In the genomic region with DNA sequence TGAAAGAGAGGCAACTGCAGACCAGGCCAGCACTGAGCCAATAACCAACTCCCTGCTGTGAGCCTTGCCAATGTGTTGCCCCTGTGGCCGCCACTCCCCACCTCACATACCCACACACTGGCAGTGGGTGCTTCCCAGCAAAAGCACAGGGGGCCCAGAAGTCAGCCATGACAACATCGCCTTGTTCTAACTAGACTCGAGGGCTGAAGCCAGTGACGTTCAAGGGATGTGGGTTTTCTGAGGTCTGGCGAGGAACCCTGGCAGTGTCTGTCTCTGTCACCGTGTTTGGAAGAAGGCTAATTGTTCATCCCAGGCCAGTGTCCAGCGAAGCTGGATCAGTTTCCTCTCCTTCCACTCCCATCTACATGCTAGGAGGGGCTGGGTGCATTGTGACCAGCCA, we compare ENCODE assay signal across 10 cellular contexts.
DNase-seq lines count a peak whose midpoint lies in the region; ATAC-seq and TF ChIP-seq lines count a peak whose summit lies in the region.
"Had no signal": no experiment of that assay in that cellular context is flagged by ENCODE, and none has a peak within 500 bp of the region (broad histone marks: within the 10 kb centered on the region; RNA-seq: fewer than 3 reads in every experiment).

No MANE protein-coding gene starts in this region.

- H3K27ac ChIP-seq in CD8-positive, alpha-beta T cell (ENCODE audit: low read depth, low read length), result peak overlapping the region; percentile 74
- no peak overlapping the region for H3K27ac ChIP-seq in PC-9
- no peak overlapping the region for H3K27ac ChIP-seq in gastrocnemius medialis
- no peak overlapping the region for H3K27ac ChIP-seq in OCI-LY7 (ENCODE audit: low read depth, low read length, poor library complexity, severe bottlenecking)

- H3K36me3 ChIP-seq in CD8-positive, alpha-beta T cell (ENCODE audit: insufficient read depth, low read length), result no peaks in the 10 kb centered on the region
- H3K36me3 ChIP-seq in PC-9 (ENCODE audit: low read depth) (no peaks in the 10 kb centered on the region), gastrocnemius medialis (no peaks in the 10 kb centered on the region), OCI-LY7 (ENCODE audit: insufficient read depth, low read length) (no peaks in the 10 kb centered on the region)

- BruUV-seq in PC-9 (replicated peaks; lab: Mats Ljungman, UMichigan) (no TSS peak), OCI-LY7 (replicated peaks; lab: Mats Ljungman, UMichigan) (no TSS peak)

- H3K4me3 Mint-ChIP-seq in CD8-positive, alpha-beta T cell, result peak overlapping the region; percentile 46
- H3K4me3 Mint-ChIP-seq in activated CD4-positive, alpha-beta T cell treated with anti-CD3 and anti-CD28 coated beads, Interleukin-2, amount 10 ng/mL, durations not matched to agents 7 days and 5 days, result no peak overlapping the region

- H3K4me3 ChIP-seq in CD8-positive, alpha-beta T cell (ENCODE audit: low read depth, low read length), result no peak overlapping the region
- H3K4me3 ChIP-seq in PC-9, result no peak overlapping the region
- H3K4me3 ChIP-seq in gastrocnemius medialis, result no peak overlapping the region
- H3K4me3 ChIP-seq in OCI-LY7 (ENCODE audit: low read depth, low read length, poor library complexity, severe bottlenecking), result no peak overlapping the region

- in situ Hi-C loops in KBM-7 (cut with MboI; ENCODE audit: low pct_unique_long_range_greater_than_20kb, low sequenced_read_pairs) (loop anchor here (25.0 kb wide), 1 partner anchor 179 kb away; no protein-coding TSS in a partner anchor), gastrocnemius medialis (cut with MboI; ENCODE audit: low sequenced_read_pairs in 4 of 4) (loop anchor here in 2 of 4 donors (10.0 kb wide), 1 partner anchor 357 kb away; no protein-coding TSS in a partner anchor)

- intact Hi-C loops in CD8-positive, alpha-beta T cell (cut with DNase I, micrococcal nuclease), result loop anchor here (2.0 to 10.0 kb wide), 6 partner anchors 27 to 1407 kb away; partner anchors contain the start of gene SLC38A2 (in 1 of the 2)
- intact Hi-C loops in PC-9 (cut with micrococcal nuclease; ENCODE audit: unreplicated experiment) (no loop called here), gastrocnemius medialis (cut with DNase I; ENCODE audit: low total_unique reads) (no loop called here), OCI-LY7 (cut with micrococcal nuclease; ENCODE audit: unreplicated experiment) (no loop called here)

- CTCF ChIA-PET in CD8-positive, alpha-beta T cell (lab: Charles Lee), result interaction anchor here (0.6 to 1.7 kb wide), 8 partner anchors 12 to 359 kb away, joined by 3 to 7 read pairs (median 4); partner anchors contain the start of genes AMIGO2 and PCED1B
- CTCF ChIA-PET in activated CD4-positive, alpha-beta T cell treated with anti-CD3 and anti-CD28 coated beads, Interleukin-2, amount 10 ng/mL, durations not matched to agents 7 days and 5 days (lab: Charles Lee), result interaction anchor here (1.1 to 3.6 kb wide), 5 partner anchors 11 to 172 kb away, joined by 3 to 11 read pairs (median 5); no protein-coding TSS in a partner anchor
- CTCF ChIA-PET in PC-9 (lab: Charles Lee), result no interaction called here
- CTCF ChIA-PET in OCI-LY7 (lab: Charles Lee; ENCODE audit: unreplicated experiment), result no interaction called here

- no peaks in the 10 kb centered on the region for H3K9me2 ChIP-seq in PC-9 (ENCODE audit: insufficient read depth)
- no peaks in the 10 kb centered on the region for H3K9me2 ChIP-seq in OCI-LY7 (ENCODE audit: insufficient read depth, low read length)

- H3K79me2 ChIP-seq in PC-9 (ENCODE audit: low read depth) (no peaks in the 10 kb centered on the region), OCI-LY7 (ENCODE audit: insufficient read depth, low read depth, low read length) (no peaks in the 10 kb centered on the region)

- peak overlapping the region; percentile 100 for H3K27ac Mint-ChIP-seq in CD8-positive, alpha-beta T cell
- peak overlapping the region; percentile 95 for H3K27ac Mint-ChIP-seq in activated CD4-positive, alpha-beta T cell treated with anti-CD3 and anti-CD28 coated beads, Interleukin-2, amount 10 ng/mL, durations not matched to agents 7 days and 5 days
- peak overlapping the region; percentile 100 for H3K27ac Mint-ChIP-seq in activated naive CD4-positive, alpha-beta T cell treated with anti-CD3 and anti-CD28 coated beads, Interleukin-2, amount 50 U/mL, for 72 hours

- H3K27me3 ChIP-seq in CD8-positive, alpha-beta T cell (ENCODE audit: insufficient read depth, low read length), result no peaks in the 10 kb centered on the region
- H3K27me3 ChIP-seq in PC-9 (ENCODE audit: insufficient read depth, low read depth) (no peaks in the 10 kb centered on the region), gastrocnemius medialis (no peaks in the 10 kb centered on the region)

- H4K20me1 ChIP-seq in PC-9 (ENCODE audit: insufficient read depth), result no peaks in the 10 kb centered on the region
- no peaks in the 10 kb centered on the region for H4K20me1 ChIP-seq in OCI-LY7 (ENCODE audit: insufficient read depth, low read length)

- H3K27me3 Mint-ChIP-seq in CD8-positive, alpha-beta T cell (ENCODE audit: low read depth), result no peaks in the 10 kb centered on the region
- H3K27me3 Mint-ChIP-seq in activated CD4-positive, alpha-beta T cell treated with anti-CD3 and anti-CD28 coated beads, Interleukin-2, amount 10 ng/mL, durations not matched to agents 7 days and 5 days, result no peaks in the 10 kb centered on the region

- H3K9me3 Mint-ChIP-seq in CD8-positive, alpha-beta T cell, result peaks cover 6% of the 10 kb centered on the region
- peaks cover 19% of the 10 kb centered on the region for H3K9me3 Mint-ChIP-seq in activated CD4-positive, alpha-beta T cell treated with anti-CD3 and anti-CD28 coated beads, Interleukin-2, amount 10 ng/mL, durations not matched to agents 7 days and 5 days
- H3K9me3 Mint-ChIP-seq in activated naive CD4-positive, alpha-beta T cell treated with anti-CD3 and anti-CD28 coated beads, Interleukin-2, amount 50 U/mL, for 72 hours, result peaks cover 4 to 14% of the 10 kb centered on the region in 2 donors

- no peaks in the 10 kb centered on the region for H3F3A ChIP-seq in PC-9 (ENCODE audit: insufficient read depth, low read depth)

- POLR2A ChIA-PET in CD8-positive, alpha-beta T cell (lab: Charles Lee), result interaction anchor here (0.8 to 1.4 kb wide), 4 partner anchors 10 to 179 kb away, joined by 3 to 4 read pairs (median 3); no protein-coding TSS in a partner anchor
- POLR2A ChIA-PET in activated CD4-positive, alpha-beta T cell treated with anti-CD3 and anti-CD28 coated beads, Interleukin-2, amount 10 ng/mL, durations not matched to agents 7 days and 5 days (lab: Charles Lee), result no interaction called here
- POLR2A ChIA-PET in PC-9 (lab: Charles Lee; ENCODE audit: unreplicated experiment), result no interaction called here
- POLR2A ChIA-PET in OCI-LY7 (lab: Charles Lee), result interaction anchor here (1.3 kb wide), 1 partner anchor 30 kb away, joined by 4 read pairs; no protein-coding TSS in a partner anchor

- H3K4me2 ChIP-seq in PC-9 (no peak overlapping the region), OCI-LY7 (ENCODE audit: low read length) (no peak overlapping the region)

- H3K9me3 ChIP-seq in CD8-positive, alpha-beta T cell (ENCODE audit: low read length), result no peaks in the 10 kb centered on the region
- H3K9me3 ChIP-seq in PC-9 (ENCODE audit: insufficient read depth, low read depth) (peaks cover 2% of the 10 kb centered on the region; the same call in 1 of the 2 replicates), gastrocnemius medialis (no peaks in the 10 kb centered on the region), OCI-LY7 (ENCODE audit: low read length) (no peaks in the 10 kb centered on the region)

- DNase-seq in CD8-positive, alpha-beta T cell, result peak; percentile 37 to 89 (median 63)
- DNase-seq in activated CD4-positive, alpha-beta T cell treated with anti-CD3 and anti-CD28 coated beads, Interleukin-2, amount 10 ng/mL, durations not matched to agents 7 days and 5 days, result peak; percentile 63
- peak; percentile 58 to 83 for DNase-seq in activated naive CD4-positive, alpha-beta T cell treated with anti-CD3 and anti-CD28 coated beads, Interleukin-2, amount 50 U/mL, for 72 hours (ENCODE audit: low spot score in 2 of 2)
- peak; percentile 83 for DNase-seq in stimulated activated CD4-positive, alpha-beta T cell treated with anti-CD3 and anti-CD28 coated beads, Interleukin-1b, Interleukin-23, amount 100 ng/mL, for 48 hours
- DNase-seq in PC-9 (no peak), KBM-7 (no peak), gastrocnemius medialis (no peak), OCI-LY7 (ENCODE audit: low spot score) (no peak)
- DNase-seq: ACHN had no signal

- ATAC-seq in CD8-positive, alpha-beta T cell, result peak; percentile 85
- peak; percentile 49 to 59 for ATAC-seq in activated naive CD4-positive, alpha-beta T cell treated with anti-CD3 and anti-CD28 coated beads, Interleukin-2, amount 50 U/mL, for 72 hours
- no peak for ATAC-seq in gastrocnemius medialis
- ATAC-seq: Right ventricle myocardium inferior had no signal

- TF ChIP-seq CTCF in CD8-positive, alpha-beta T cell (IDR thresholded peaks at IDR 0.05), result no peak
- TF ChIP-seq CTCF in PC-9 (conservative IDR thresholded peaks at IDR 0.05) (no peak), gastrocnemius medialis (IDR thresholded peaks at IDR 0.05 in 4 of 5, conservative IDR thresholded peaks at IDR 0.05 in 1 of 5) (no peak), OCI-LY7 (conservative IDR thresholded peaks at IDR 0.05; ENCODE audit: low read length) (no peak)

- H2AFZ ChIP-seq in PC-9, result no peak overlapping the region
- H2AFZ ChIP-seq in OCI-LY7 (ENCODE audit: low read length), result no peak overlapping the region

- TF ChIP-seq POLR2A in gastrocnemius medialis (IDR thresholded peaks at IDR 0.05), result no peak

- H3K36me3 Mint-ChIP-seq in CD8-positive, alpha-beta T cell, result peaks cover 6% of the 10 kb centered on the region
- H3K36me3 Mint-ChIP-seq in activated CD4-positive, alpha-beta T cell treated with anti-CD3 and anti-CD28 coated beads, Interleukin-2, amount 10 ng/mL, durations not matched to agents 7 days and 5 days (ENCODE audit: low read depth), result peaks cover 25% of the 10 kb centered on the region
- peaks cover 14 to 29% of the 10 kb centered on the region in 2 donors for H3K36me3 Mint-ChIP-seq in activated naive CD4-positive, alpha-beta T cell treated with anti-CD3 and anti-CD28 coated beads, Interleukin-2, amount 50 U/mL, for 72 hours

- H3K4me1 Mint-ChIP-seq in CD8-positive, alpha-beta T cell (ENCODE audit: low read depth), result peaks cover 78% of the 10 kb centered on the region
- H3K4me1 Mint-ChIP-seq in activated CD4-positive, alpha-beta T cell treated with anti-CD3 and anti-CD28 coated beads, Interleukin-2, amount 10 ng/mL, durations not matched to agents 7 days and 5 days, result peaks cover 76% of the 10 kb centered on the region

- peaks cover 58% of the 10 kb centered on the region for H3K4me1 ChIP-seq in CD8-positive, alpha-beta T cell (ENCODE audit: insufficient read depth, low read length)
- no peaks in the 10 kb centered on the region for H3K4me1 ChIP-seq in PC-9 (replicated peaks; ENCODE audit: insufficient read depth)
- H3K4me1 ChIP-seq in gastrocnemius medialis, result peaks cover 0 to 10% of the 10 kb centered on the region in 2 donors
- H3K4me1 ChIP-seq in OCI-LY7 (ENCODE audit: insufficient read depth, low read length, poor library complexity, severe bottlenecking), result no peaks in the 10 kb centered on the region

Comparison
In these comparisons a context has a peak if more than half of its experiments do, and no peak if none do; other contexts are left out.
1. ATAC-seq: peak in CD8-positive, alpha-beta T cell (single experiment) and activated naive CD4-positive, alpha-beta T cell treated with anti-CD3 and anti-CD28 coated beads, Interleukin-2, amount 50 U/mL, for 72 hours (2 of 2); none in gastrocnemius medialis (0 of 2).
2. DNase-seq: peak in CD8-positive, alpha-beta T cell (7 of 7), activated CD4-positive, alpha-beta T cell treated with anti-CD3 and anti-CD28 coated beads, Interleukin-2, amount 10 ng/mL, durations not matched to agents 7 days and 5 days (single experiment), activated naive CD4-positive, alpha-beta T cell treated with anti-CD3 and anti-CD28 coated beads, Interleukin-2, amount 50 U/mL, for 72 hours (2 of 2) and stimulated activated CD4-positive, alpha-beta T cell treated with anti-CD3 and anti-CD28 coated beads, Interleukin-1b, Interleukin-23, amount 100 ng/mL, for 48 hours (single experiment); none in PC-9 (0 of 2), KBM-7 (single experiment), gastrocnemius medialis (0 of 2) and OCI-LY7 (single experiment).
3. CTCF ChIA-PET loops: an anchor here in CD8-positive, alpha-beta T cell (0.6 to 1.7 kb wide) and activated CD4-positive, alpha-beta T cell treated with anti-CD3 and anti-CD28 coated beads, Interleukin-2, amount 10 ng/mL, durations not matched to agents 7 days and 5 days (1.1 to 3.6 kb wide); none called in PC-9 and OCI-LY7.
4. POLR2A ChIA-PET loops: an anchor here in CD8-positive, alpha-beta T cell (0.8 to 1.4 kb wide) and OCI-LY7 (1.3 kb wide); none called in activated CD4-positive, alpha-beta T cell treated with anti-CD3 and anti-CD28 coated beads, Interleukin-2, amount 10 ng/mL, durations not matched to agents 7 days and 5 days and PC-9.
5. intact Hi-C loops: an anchor here in CD8-positive, alpha-beta T cell (2.0 to 10.0 kb wide); none called in PC-9, gastrocnemius medialis and OCI-LY7.
6. Peak in every context shown above with its lines, with median percentiles within 50 percentile points of each other: H3K27ac Mint-ChIP-seq.